11 cellular contexts compared by ENCODE assay signal in genomic region chr22:41377846-41378245, GRCh38.
"Had no signal": no experiment of that assay in that cellular context is flagged by ENCODE, and none has a peak within 500 bp of the region (broad histone marks: within the 10 kb centered on the region; RNA-seq: fewer than 3 reads in every experiment).

No MANE protein-coding gene starts in this region.

- ATAC-seq: esophagus mucosa, left colon had no signal

- H3K9me3 Mint-ChIP-seq: endodermal cell, naive B cell, type B pancreatic cell had no signal

- H3K27ac Mint-ChIP-seq: endodermal cell, type B pancreatic cell had no signal

- H3K27me3 Mint-ChIP-seq: brain, naive B cell, type B pancreatic cell had no signal

- DNase-seq: activated naive CD4-positive, alpha-beta T cell treated with anti-CD3 and anti-CD28 coated beads, Interleukin-2, amount 50 U/mL, for 16 hours; activated T-cell treated with anti-CD3 and anti-CD28 coated beads, Interleukin-2, amount 50 U/mL, for 1 hour; endodermal cell; left colon; naive B cell; T-helper 2 cell had no signal

- H3K4me3 ChIP-seq: lung, skin epidermis had no signal

- H3K4me3 Mint-ChIP-seq: endodermal cell, naive B cell, type B pancreatic cell had no signal

- H3K36me3 Mint-ChIP-seq: brain, naive B cell, type B pancreatic cell had no signal
